Comparison of ENCODE assay signal across 1 cellular context in genomic region chr4:123350191-123350544, GRCh38.
A peak's percentile ranks its signal among the peaks of the same experiment; 100 is the strongest.
TF ChIP-seq lines count a peak whose summit lies in the region.

No MANE protein-coding gene starts in this region.

TF ChIP-seq in H1, 55 proteins besides CTCF, POLR2A, EP300 and RAD21 (continued from another document):
- no peak for TF ChIP-seq ATF2 (IDR thresholded peaks at IDR 0.05; ENCODE audit: low read length)
- TF ChIP-seq RFX5 (IDR thresholded peaks at IDR 0.05; ENCODE audit: borderline replicate concordance, low read depth, low read length): no peak
- no peak for TF ChIP-seq HDAC2 (IDR thresholded peaks at IDR 0.05; ENCODE audit: borderline replicate concordance in 1 of 2, low read depth in 2 of 2, low read length in 2 of 2)
- no peak for TF ChIP-seq ZNF274 (IDR thresholded peaks at IDR 0.05; ENCODE audit: borderline replicate concordance, extremely low read depth, low read length)
- TF ChIP-seq CHD7 (IDR thresholded peaks at IDR 0.05; ENCODE audit: insufficient replicate concordance, low read length): no peak
- no peak for TF ChIP-seq YY1 (IDR thresholded peaks at IDR 0.05; ENCODE audit: low read depth, low read length)
- TF ChIP-seq RXRA (IDR thresholded peaks at IDR 0.05; ENCODE audit: insufficient read depth, low read depth, low read length): no peak
- no peak for TF ChIP-seq BRCA1 (IDR thresholded peaks at IDR 0.05; ENCODE audit: low read depth, low read length)
- no peak for TF ChIP-seq SAP30 (IDR thresholded peaks at IDR 0.05; ENCODE audit: insufficient read depth, insufficient replicate concordance, low read length)
- peak; percentile 5; the same call in 1 of the 2 replicates for TF ChIP-seq CREB1 (IDR thresholded peaks at IDR 0.05)
- TF ChIP-seq SIN3A (conservative IDR thresholded peaks at IDR 0.05 in 1 of 2, IDR thresholded peaks at IDR 0.05 in 1 of 2; ENCODE audit: low read depth in 1 of 2, low read length in 2 of 2): peak in 1 of 2 experiments; percentile 76; a peak in 2 of 4 replicates
- peak; percentile 16; the same call in 1 of the 2 replicates for TF ChIP-seq MAX (IDR thresholded peaks at IDR 0.05)
- TF ChIP-seq GABPA (IDR thresholded peaks at IDR 0.05; ENCODE audit: borderline replicate concordance, insufficient read depth, low read length): no peak
- TF ChIP-seq CTBP2 (IDR thresholded peaks at IDR 0.05; ENCODE audit: borderline replicate concordance, insufficient read depth, insufficient read length, low read length): no peak
- no peak for TF ChIP-seq NRF1 (IDR thresholded peaks at IDR 0.05; ENCODE audit: low read depth, low read length)
- TF ChIP-seq SP2 (IDR thresholded peaks at IDR 0.05; ENCODE audit: low read length): no peak
- TF ChIP-seq TEAD4 (IDR thresholded peaks at IDR 0.05; ENCODE audit: low read depth, low read length): no peak
- peak; percentile 41 for TF ChIP-seq NANOG (IDR thresholded peaks at IDR 0.05; ENCODE audit: insufficient read depth, low read depth, low read length, poor library complexity, severe bottlenecking)
- TF ChIP-seq GTF2F1 (IDR thresholded peaks at IDR 0.05; ENCODE audit: borderline replicate concordance, low read depth, low read length): no peak
- no peak for TF ChIP-seq ASH2L (IDR thresholded peaks at IDR 0.05; ENCODE audit: low read length)
- no peak for TF ChIP-seq CHD1 (IDR thresholded peaks at IDR 0.05; ENCODE audit: low read depth, low read length)
- TF ChIP-seq EGR1 (IDR thresholded peaks at IDR 0.05; ENCODE audit: borderline replicate concordance, low read depth, low read length): no peak
- 0 out of 2 replicates have a peak, but pooled peaks have one; percentile 37 for TF ChIP-seq TCF12 (IDR thresholded peaks at IDR 0.05; ENCODE audit: low read depth, low read length)
- no peak for TF ChIP-seq TAF7 (optimal IDR thresholded peaks at IDR 0.05; ENCODE audit: borderline replicate concordance, low read depth, low read length)
- TF ChIP-seq BACH1 (IDR thresholded peaks at IDR 0.05; ENCODE audit: low read length): no peak
- TF ChIP-seq TAF1 (IDR thresholded peaks at IDR 0.05; ENCODE audit: low read depth, low read length): no peak
- no peak for TF ChIP-seq SP1 (IDR thresholded peaks at IDR 0.05; ENCODE audit: low read depth, low read length)
- no peak for TF ChIP-seq BCL11A (IDR thresholded peaks at IDR 0.05; ENCODE audit: low read depth in 2 of 2, low read length in 2 of 2)
- no peak for TF ChIP-seq SP4 (IDR thresholded peaks at IDR 0.05; ENCODE audit: low read length)
- no peak for TF ChIP-seq TBP (IDR thresholded peaks at IDR 0.05; ENCODE audit: low read depth, low read length)
- no peak for TF ChIP-seq EZH2 (IDR thresholded peaks at IDR 0.05; ENCODE audit: low read depth, low read length, severe bottlenecking)
